ENCODE assay signal across 7 cellular contexts in genomic region chr15:100591163-100591562, GRCh38. TPM values are rescaled to one million over a fixed set of nuclear protein-coding genes. Genes with fewer than 3 reads are reported as not detected.
DNase-seq lines count a peak whose midpoint lies in the region; ATAC-seq lines count a peak whose summit lies in the region.
"Not testable (repeated sequence)": the region's sequence is repeated elsewhere in the genome, so short reads cannot be mapped to it uniquely, and the experiment has no call there.

No MANE protein-coding gene starts in this region.

- H3K4me3 Mint-ChIP-seq in activated CD4-positive, alpha-beta memory T cell treated with anti-CD3 and anti-CD28 coated beads for 36 hours; activated T-cell treated with anti-CD3 and anti-CD28 coated beads, Interleukin-2, amount 50 U/mL, for 4 hours: not testable (repeated sequence)
- H3K4me3 Mint-ChIP-seq in activated T-helper 17 cell treated with anti-CD3 and anti-CD28 coated beads, Interleukin-2, amount 50 U/mL, for 72 hours, result peak overlapping the region; percentile 55
- peak overlapping the region; percentile 14 for H3K4me3 Mint-ChIP-seq in activated naive CD8-positive, alpha-beta T cell treated with anti-CD3 and anti-CD28 coated beads, Interleukin-2, amount 50 U/mL, for 24 hours

- not testable (repeated sequence) for H3K27me3 Mint-ChIP-seq in activated CD4-positive, alpha-beta memory T cell treated with anti-CD3 and anti-CD28 coated beads for 36 hours; activated T-cell treated with anti-CD3 and anti-CD28 coated beads, Interleukin-2, amount 50 U/mL, for 4 hours (ENCODE audit: low read depth); activated T-helper 17 cell treated with anti-CD3 and anti-CD28 coated beads, Interleukin-2, amount 50 U/mL, for 72 hours; activated naive CD8-positive, alpha-beta T cell treated with anti-CD3 and anti-CD28 coated beads, Interleukin-2, amount 50 U/mL, for 24 hours

- H3K4me1 Mint-ChIP-seq in activated CD4-positive, alpha-beta memory T cell treated with anti-CD3 and anti-CD28 coated beads for 36 hours (ENCODE audit: low read depth), result peaks cover 62% of the 10 kb centered on the region
- H3K4me1 Mint-ChIP-seq in activated T-cell treated with anti-CD3 and anti-CD28 coated beads, Interleukin-2, amount 50 U/mL, for 4 hours (ENCODE audit: low read depth), result peaks cover 64% of the 10 kb centered on the region
- peaks cover 33% of the 10 kb centered on the region for H3K4me1 Mint-ChIP-seq in activated T-helper 17 cell treated with anti-CD3 and anti-CD28 coated beads, Interleukin-2, amount 50 U/mL, for 72 hours
- H3K4me1 Mint-ChIP-seq in activated naive CD8-positive, alpha-beta T cell treated with anti-CD3 and anti-CD28 coated beads, Interleukin-2, amount 50 U/mL, for 24 hours, result peaks cover 68% of the 10 kb centered on the region

- H3K27ac Mint-ChIP-seq in activated CD4-positive, alpha-beta memory T cell treated with anti-CD3 and anti-CD28 coated beads for 36 hours, result peak overlapping the region; percentile 88
- H3K27ac Mint-ChIP-seq in activated T-helper 17 cell treated with anti-CD3 and anti-CD28 coated beads, Interleukin-2, amount 50 U/mL, for 72 hours, result peak overlapping the region; percentile 83
- peak overlapping the region in 1 of 2 donors; percentile 85 for H3K27ac Mint-ChIP-seq in activated naive CD4-positive, alpha-beta T cell treated with anti-CD3 and anti-CD28 coated beads, Interleukin-2, amount 50 U/mL, for 72 hours
- H3K27ac Mint-ChIP-seq in activated naive CD8-positive, alpha-beta T cell treated with anti-CD3 and anti-CD28 coated beads, Interleukin-2, amount 50 U/mL, for 24 hours, result peak overlapping the region; percentile 93

- CTCF ChIA-PET in activated CD4-positive, alpha-beta memory T cell treated with anti-CD3 and anti-CD28 coated beads for 36 hours (lab: Charles Lee), result interaction anchor here (1.2 kb wide), 1 partner anchor 241 kb away, joined by 6 read pairs; no protein-coding TSS in a partner anchor

- H3K9me3 Mint-ChIP-seq in activated CD4-positive, alpha-beta memory T cell treated with anti-CD3 and anti-CD28 coated beads for 36 hours, result peaks cover 31% of the 10 kb centered on the region
- H3K9me3 Mint-ChIP-seq in activated T-cell treated with anti-CD3 and anti-CD28 coated beads, Interleukin-2, amount 50 U/mL, for 4 hours; activated T-helper 17 cell treated with anti-CD3 and anti-CD28 coated beads, Interleukin-2, amount 50 U/mL, for 72 hours: not testable (repeated sequence)
- H3K9me3 Mint-ChIP-seq in activated naive CD4-positive, alpha-beta T cell treated with anti-CD3 and anti-CD28 coated beads, Interleukin-2, amount 50 U/mL, for 72 hours, result peaks cover 0 to 14% of the 10 kb centered on the region in 2 donors
- peaks cover 10% of the 10 kb centered on the region for H3K9me3 Mint-ChIP-seq in activated naive CD8-positive, alpha-beta T cell treated with anti-CD3 and anti-CD28 coated beads, Interleukin-2, amount 50 U/mL, for 24 hours

- ATAC-seq in activated CD4-positive, CD25-positive, alpha-beta regulatory T cell treated with anti-CD3 and anti-CD28 coated beads, Interleukin-2, amount 50 U/mL, for 24 hours, result peak; percentile 36 to 48
- peak; percentile 68 to 72 for ATAC-seq in activated T-cell treated with anti-CD3 and anti-CD28 coated beads, Interleukin-2, amount 50 U/mL, for 4 hours
- peak; percentile 61 for ATAC-seq in activated T-helper 17 cell treated with anti-CD3 and anti-CD28 coated beads, Interleukin-2, amount 50 U/mL, for 72 hours (replicated peaks)
- peak; percentile 55 to 75 for ATAC-seq in activated naive CD4-positive, alpha-beta T cell treated with anti-CD3 and anti-CD28 coated beads, Interleukin-2, amount 50 U/mL, for 72 hours
- ATAC-seq in activated naive CD8-positive, alpha-beta T cell treated with anti-CD3 and anti-CD28 coated beads, Interleukin-2, amount 50 U/mL, for 24 hours, result peak; percentile 60
- ATAC-seq in stimulated activated naive CD8-positive, alpha-beta T cell treated with anti-CD3 and anti-CD28 coated beads, Interleukin-15, Interleukin-2, amounts not matched to agents 100 U/mL and 50 U/mL, for 24 hours, result peak; percentile 58

- POLR2A ChIA-PET in activated CD4-positive, alpha-beta memory T cell treated with anti-CD3 and anti-CD28 coated beads for 36 hours (lab: Charles Lee), result interaction anchor here (1.4 kb wide), 1 partner anchor 11 kb away, joined by 4 read pairs; the partner anchor contains the start of genes ASB7 and LINS1

- peaks cover 51% of the 10 kb centered on the region for H3K36me3 Mint-ChIP-seq in activated CD4-positive, alpha-beta memory T cell treated with anti-CD3 and anti-CD28 coated beads for 36 hours
- peaks cover 29% of the 10 kb centered on the region for H3K36me3 Mint-ChIP-seq in activated T-cell treated with anti-CD3 and anti-CD28 coated beads, Interleukin-2, amount 50 U/mL, for 4 hours (ENCODE audit: insufficient read depth)
- peaks cover 69% of the 10 kb centered on the region for H3K36me3 Mint-ChIP-seq in activated T-helper 17 cell treated with anti-CD3 and anti-CD28 coated beads, Interleukin-2, amount 50 U/mL, for 72 hours (ENCODE audit: low read depth)
- H3K36me3 Mint-ChIP-seq in activated naive CD4-positive, alpha-beta T cell treated with anti-CD3 and anti-CD28 coated beads, Interleukin-2, amount 50 U/mL, for 72 hours, result peaks cover 15 to 76% of the 10 kb centered on the region in 2 donors
- H3K36me3 Mint-ChIP-seq in activated naive CD8-positive, alpha-beta T cell treated with anti-CD3 and anti-CD28 coated beads, Interleukin-2, amount 50 U/mL, for 24 hours (ENCODE audit: low read depth), result peaks cover 75% of the 10 kb centered on the region

- DNase-seq in activated CD4-positive, alpha-beta memory T cell treated with anti-CD3 and anti-CD28 coated beads for 36 hours; activated T-cell treated with anti-CD3 and anti-CD28 coated beads, Interleukin-2, amount 50 U/mL, for 4 hours; activated naive CD4-positive, alpha-beta T cell treated with anti-CD3 and anti-CD28 coated beads, Interleukin-2, amount 50 U/mL, for 72 hours (ENCODE audit: low spot score in 2 of 2); activated naive CD8-positive, alpha-beta T cell treated with anti-CD3 and anti-CD28 coated beads, Interleukin-2, amount 50 U/mL, for 24 hours; stimulated activated naive CD8-positive, alpha-beta T cell treated with anti-CD3 and anti-CD28 coated beads, Interleukin-15, Interleukin-2, amounts not matched to agents 100 U/mL and 50 U/mL, for 24 hours: not testable (repeated sequence)

- intact Hi-C loops in activated CD4-positive, alpha-beta memory T cell treated with anti-CD3 and anti-CD28 coated beads for 36 hours (cut with micrococcal nuclease), result not testable (repeated sequence)

RNA-seq across cellular contexts. Expression of gene LINS1, which starts 10.8 kb away (rescaled TPM):
- total RNA-seq in activated CD4-positive, alpha-beta memory T cell treated with anti-CD3 and anti-CD28 coated beads for 36 hours, result 10 to 100 TPM; 31.6 to 37.0 TPM
- 10 to 100 TPM; 47.9 to 56.7 (median 51.9) TPM for total RNA-seq in activated T-cell treated with anti-CD3 and anti-CD28 coated beads, Interleukin-2, amount 50 U/mL, for 4 hours
- total RNA-seq in activated T-helper 17 cell treated with anti-CD3 and anti-CD28 coated beads, Interleukin-2, amount 50 U/mL, for 72 hours, result 10 to 100 TPM; 33.0 to 45.0 TPM
- total RNA-seq in activated naive CD4-positive, alpha-beta T cell treated with anti-CD3 and anti-CD28 coated beads, Interleukin-2, amount 50 U/mL, for 72 hours, result 10 to 100 TPM; 48.9 to 63.9 TPM

RNA-seq across cellular contexts. Expression of gene ASB7, which starts 11.2 kb away (rescaled TPM):
- total RNA-seq in activated CD4-positive, alpha-beta memory T cell treated with anti-CD3 and anti-CD28 coated beads for 36 hours, result 10 to 100 TPM; 19.6 to 21.3 TPM
- total RNA-seq in activated T-cell treated with anti-CD3 and anti-CD28 coated beads, Interleukin-2, amount 50 U/mL, for 4 hours, result 10 to 100 TPM; 12.1 to 16.0 (median 15.5) TPM
- total RNA-seq in activated T-helper 17 cell treated with anti-CD3 and anti-CD28 coated beads, Interleukin-2, amount 50 U/mL, for 72 hours, result 10 to 100 TPM; 16.4 to 30.3 TPM
- total RNA-seq in activated naive CD4-positive, alpha-beta T cell treated with anti-CD3 and anti-CD28 coated beads, Interleukin-2, amount 50 U/mL, for 72 hours, result 10 to 100 TPM; 23.4 to 30.1 TPM
